Comparison of ENCODE assay signal across 16 cellular contexts in the genomic region with DNA sequence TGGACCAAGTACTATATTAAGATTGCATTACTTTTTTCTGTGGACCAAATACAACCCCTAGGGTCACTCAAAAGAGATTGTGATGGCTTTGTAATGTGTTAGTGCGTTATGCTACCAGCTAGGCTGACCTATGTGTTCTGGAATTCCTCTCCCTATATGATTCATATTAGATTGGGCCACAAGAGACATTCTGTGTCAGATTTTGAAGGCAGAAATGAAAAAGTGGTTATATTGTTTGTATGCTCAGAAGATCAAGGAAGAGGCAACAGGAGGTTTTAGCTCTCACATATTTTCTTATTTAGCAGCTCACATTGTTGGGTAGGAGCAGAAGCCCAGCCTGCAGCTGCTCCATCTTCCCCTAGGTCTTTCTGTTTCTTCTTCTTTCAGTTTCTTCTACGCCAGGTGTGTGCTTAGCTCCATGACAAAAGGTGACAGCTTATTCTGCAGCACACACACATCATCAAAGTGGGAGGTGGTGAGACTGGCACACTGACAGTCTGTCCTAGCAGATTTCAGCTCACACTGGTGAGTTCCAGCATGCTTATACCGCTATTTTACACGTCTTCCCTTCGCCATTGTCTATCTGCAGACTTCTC.
DNase-seq lines count a peak whose midpoint lies in the region; ATAC-seq and TF ChIP-seq lines count a peak whose summit lies in the region.
"Had no signal": no experiment of that assay in that cellular context is flagged by ENCODE, and none has a peak within 500 bp of the region (broad histone marks: within the 10 kb centered on the region; RNA-seq: fewer than 3 reads in every experiment).

No MANE protein-coding gene starts in this region.

- no peaks in the 10 kb centered on the region for H3K36me3 Mint-ChIP-seq in GM23338 (ENCODE audit: low read depth)

- no peaks in the 10 kb centered on the region for H3K4me1 ChIP-seq in GM23338 (ENCODE audit: insufficient read depth)
- H3K4me1 ChIP-seq: tibial artery had no signal

- H3K4me3 Mint-ChIP-seq in GM23338: no peak overlapping the region

- no peak overlapping the region for H3K27ac ChIP-seq in GM23338 (ENCODE audit: low read depth)
- H3K27ac ChIP-seq in dorsolateral prefrontal cortex: no peak overlapping the region
- H3K27ac ChIP-seq: HL-60, tibial artery had no signal

- H3K79me2 ChIP-seq in GM23338 (replicated peaks; ENCODE audit: insufficient read depth): no peaks in the 10 kb centered on the region

- no peaks in the 10 kb centered on the region for H3K36me3 ChIP-seq in GM23338 (ENCODE audit: insufficient read depth)
- H3K36me3 ChIP-seq: MG63, tibial artery had no signal

- H3K9me2 ChIP-seq in GM23338 (ENCODE audit: insufficient read depth): peaks cover 2% of the 10 kb centered on the region; the same call in 1 of the 2 replicates

- H2AFZ ChIP-seq in GM23338: 0 out of 2 replicates have a peak overlapping the region, but pooled peaks have one; percentile 49

- peaks cover 3% of the 10 kb centered on the region; the same call in 1 of the 3 replicates for H3K4me1 Mint-ChIP-seq in GM23338

- H3K9me3 Mint-ChIP-seq in GM23338: no peaks in the 10 kb centered on the region; the same call in 2 of the 3 replicates

- DNase-seq in A172 (ENCODE audit: low spot score) (peak; percentile 47), GM23338 (ENCODE audit: low spot score) (no peak), RPMI7951 (ENCODE audit: low read depth) (peak; percentile 25), fibroblast of pulmonary artery (ENCODE audit: low read depth) (peak; percentile 53), NCI-H1694 (lab: John Stamatoyannopoulos, UW) (no peak), dorsolateral prefrontal cortex (no peak), CD1c-positive myeloid dendritic cell (ENCODE audit: extremely low spot score) (no peak), NOMO-1 treated with dmso at 0.1 percent for 144 hours (lab: John Stamatoyannopoulos, UW; ENCODE audit: unreplicated experiment) (no peak)
- DNase-seq: 8988T; activated CD4-positive, alpha-beta T cell treated with anti-CD3 and anti-CD28 coated beads, Interleukin-2, amount 50 U/mL, for 4 hours; activated effector memory CD4-positive, alpha-beta T cell treated with Interleukin-2 at 50 U/mL for 16 hours; DMS 273 treated with DMSO at 0.1 percent for 48 hours; MG63; occipital lobe; tibial artery had no signal

- TF ChIP-seq CTCF in GM23338 (conservative IDR thresholded peaks at IDR 0.05; ENCODE audit: low read depth in 2 of 2): no peak
- TF ChIP-seq CTCF in fibroblast of pulmonary artery (IDR thresholded peaks at IDR 0.05; ENCODE audit: low read length, missing control alignments): no peak
- no peak for TF ChIP-seq CTCF in dorsolateral prefrontal cortex (IDR thresholded peaks at IDR 0.05 in 54 of 56, conservative IDR thresholded peaks at IDR 0.05 in 2 of 56; ENCODE audit: low read depth in 1 of 56, partially characterized antibody in 56 of 56)

- H3F3A ChIP-seq in GM23338 (replicated peaks; ENCODE audit: low read depth): no peaks in the 10 kb centered on the region

- H4K20me1 ChIP-seq in GM23338 (replicated peaks; ENCODE audit: insufficient read depth): no peaks in the 10 kb centered on the region

- no peak for ATAC-seq in GM23338

- H3K27me3 ChIP-seq in GM23338 (ENCODE audit: insufficient read depth): no peaks in the 10 kb centered on the region
- no peaks in the 10 kb centered on the region for H3K27me3 ChIP-seq in dorsolateral prefrontal cortex
- H3K27me3 ChIP-seq: MG63, tibial artery had no signal

- H3K27me3 Mint-ChIP-seq in GM23338 (ENCODE audit: insufficient read depth, low read depth, poor library complexity): no peaks in the 10 kb centered on the region

- H3K4me3 ChIP-seq in GM23338 (no peak overlapping the region), fibroblast of pulmonary artery (replicated peaks; ENCODE audit: low read depth, low read length) (no peak overlapping the region), dorsolateral prefrontal cortex (no peak overlapping the region)
- H3K4me3 ChIP-seq: MG63, tibial artery had no signal

- intact Hi-C loops in dorsolateral prefrontal cortex (cut with DNase I): no loop called here

- no peak overlapping the region for H3K27ac Mint-ChIP-seq in GM23338

- no peak overlapping the region for H3K4me2 ChIP-seq in GM23338

TF ChIP-seq in GM23338, 12 proteins besides CTCF, POLR2A, EP300 and RAD21 (continues in another document):
- TF ChIP-seq ZNF331 (CRISPR knock-in tag; IDR thresholded peaks at IDR 0.05; ENCODE audit: low read depth) (no peak), NANOG (IDR thresholded peaks at IDR 0.05; ENCODE audit: borderline replicate concordance) (no peak), STAT1 (IDR thresholded peaks at IDR 0.05; ENCODE audit: unreplicated experiment) (no peak)
- TF ChIP-seq, protein P1, sequence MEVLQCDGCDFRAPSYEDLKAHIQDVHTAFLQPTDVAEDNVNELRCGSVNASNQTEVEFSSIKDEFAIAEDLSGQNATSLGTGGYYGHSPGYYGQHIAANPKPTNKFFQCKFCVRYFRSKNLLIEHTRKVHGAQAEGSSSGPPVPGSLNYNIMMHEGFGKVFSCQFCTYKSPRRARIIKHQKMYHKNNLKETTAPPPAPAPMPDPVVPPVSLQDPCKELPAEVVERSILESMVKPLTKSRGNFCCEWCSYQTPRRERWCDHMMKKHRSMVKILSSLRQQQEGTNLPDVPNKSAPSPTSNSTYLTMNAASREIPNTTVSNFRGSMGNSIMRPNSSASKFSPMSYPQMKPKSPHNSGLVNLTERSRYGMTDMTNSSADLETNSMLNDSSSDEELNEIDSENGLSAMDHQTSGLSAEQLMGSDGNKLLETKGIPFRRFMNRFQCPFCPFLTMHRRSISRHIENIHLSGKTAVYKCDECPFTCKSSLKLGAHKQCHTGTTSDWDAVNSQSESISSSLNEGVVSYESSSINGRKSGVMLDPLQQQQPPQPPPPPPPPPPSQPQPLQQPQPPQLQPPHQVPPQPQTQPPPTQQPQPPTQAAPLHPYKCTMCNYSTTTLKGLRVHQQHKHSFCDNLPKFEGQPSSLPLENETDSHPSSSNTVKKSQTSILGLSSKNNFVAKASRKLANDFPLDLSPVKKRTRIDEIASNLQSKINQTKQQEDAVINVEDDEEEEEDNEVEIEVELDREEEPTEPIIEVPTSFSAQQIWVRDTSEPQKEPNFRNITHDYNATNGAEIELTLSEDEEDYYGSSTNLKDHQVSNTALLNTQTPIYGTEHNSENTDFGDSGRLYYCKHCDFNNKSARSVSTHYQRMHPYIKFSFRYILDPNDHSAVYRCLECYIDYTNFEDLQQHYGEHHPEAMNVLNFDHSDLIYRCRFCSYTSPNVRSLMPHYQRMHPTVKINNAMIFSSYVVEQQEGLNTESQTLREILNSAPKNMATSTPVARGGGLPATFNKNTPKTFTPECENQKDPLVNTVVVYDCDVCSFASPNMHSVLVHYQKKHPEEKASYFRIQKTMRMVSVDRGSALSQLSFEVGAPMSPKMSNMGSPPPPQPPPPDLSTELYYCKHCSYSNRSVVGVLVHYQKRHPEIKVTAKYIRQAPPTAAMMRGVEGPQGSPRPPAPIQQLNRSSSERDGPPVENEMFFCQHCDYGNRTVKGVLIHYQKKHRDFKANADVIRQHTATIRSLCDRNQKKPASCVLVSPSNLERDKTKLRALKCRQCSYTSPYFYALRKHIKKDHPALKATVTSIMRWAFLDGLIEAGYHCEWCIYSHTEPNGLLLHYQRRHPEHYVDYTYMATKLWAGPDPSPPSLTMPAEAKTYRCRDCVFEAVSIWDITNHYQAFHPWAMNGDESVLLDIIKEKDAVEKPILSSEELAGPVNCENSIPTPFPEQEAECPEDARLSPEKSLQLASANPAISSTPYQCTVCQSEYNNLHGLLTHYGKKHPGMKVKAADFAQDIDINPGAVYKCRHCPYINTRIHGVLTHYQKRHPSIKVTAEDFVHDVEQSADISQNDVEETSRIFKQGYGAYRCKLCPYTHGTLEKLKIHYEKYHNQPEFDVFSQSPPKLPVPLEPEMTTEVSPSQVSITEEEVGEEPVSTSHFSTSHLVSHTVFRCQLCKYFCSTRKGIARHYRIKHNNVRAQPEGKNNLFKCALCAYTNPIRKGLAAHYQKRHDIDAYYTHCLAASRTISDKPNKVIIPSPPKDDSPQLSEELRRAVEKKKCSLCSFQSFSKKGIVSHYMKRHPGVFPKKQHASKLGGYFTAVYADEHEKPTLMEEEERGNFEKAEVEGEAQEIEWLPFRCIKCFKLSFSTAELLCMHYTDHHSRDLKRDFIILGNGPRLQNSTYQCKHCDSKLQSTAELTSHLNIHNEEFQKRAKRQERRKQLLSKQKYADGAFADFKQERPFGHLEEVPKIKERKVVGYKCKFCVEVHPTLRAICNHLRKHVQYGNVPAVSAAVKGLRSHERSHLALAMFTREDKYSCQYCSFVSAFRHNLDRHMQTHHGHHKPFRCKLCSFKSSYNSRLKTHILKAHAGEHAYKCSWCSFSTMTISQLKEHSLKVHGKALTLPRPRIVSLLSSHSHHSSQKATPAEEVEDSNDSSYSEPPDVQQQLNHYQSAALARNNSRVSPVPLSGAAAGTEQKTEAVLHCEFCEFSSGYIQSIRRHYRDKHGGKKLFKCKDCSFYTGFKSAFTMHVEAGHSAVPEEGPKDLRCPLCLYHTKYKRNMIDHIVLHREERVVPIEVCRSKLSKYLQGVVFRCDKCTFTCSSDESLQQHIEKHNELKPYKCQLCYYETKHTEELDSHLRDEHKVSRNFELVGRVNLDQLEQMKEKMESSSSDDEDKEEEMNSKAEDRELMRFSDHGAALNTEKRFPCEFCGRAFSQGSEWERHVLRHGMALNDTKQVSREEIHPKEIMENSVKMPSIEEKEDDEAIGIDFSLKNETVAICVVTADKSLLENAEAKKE (CRISPR knock-in tag; IDR thresholded peaks at IDR 0.05): no peak

Comparison
In these comparisons a context has a peak if more than half of its experiments do, and no peak if none do; other contexts are left out.
1. DNase-seq: peak in A172 (single experiment), RPMI7951 (single experiment) and fibroblast of pulmonary artery (single experiment); none in GM23338 (single experiment), NCI-H1694 (single experiment), dorsolateral prefrontal cortex (0 of 10), CD1c-positive myeloid dendritic cell (single experiment) and NOMO-1 treated with dmso at 0.1 percent for 144 hours (single experiment).